Comparison of ENCODE assay signal across 7 cellular contexts in genomic region chr17:79796570-79797491, GRCh38.
DNase-seq lines count a peak whose midpoint lies in the region; ATAC-seq, FAIRE-seq and TF ChIP-seq lines count a peak whose summit lies in the region.

Gene CBX8, minus strand, starts transcription at chr17:79797077. Its CDS starts 79 bp downstream, at chr17:79796998.

- peak; percentile 99 for DNase-seq in GM18507 (ENCODE audit: extremely low spot score, insufficient read length, low read depth)
- DNase-seq in NCI-H2029 treated with DMSO at 0.1 percent for 48 hours (lab: John Stamatoyannopoulos, UW), result peak; percentile 99
- DNase-seq in T1000 (lab: John Stamatoyannopoulos, UW), result peak; percentile 99
- DNase-seq in astrocyte of the spinal cord (ENCODE audit: low read depth, low spot score), result peak; percentile 100
- DNase-seq in hypothalamus (lab: John Stamatoyannopoulos, UW), result peak; percentile 80 to 100 (median 99)
- DNase-seq in retina, result peak; percentile 99

- ATAC-seq in HG02981 (IDR thresholded peaks at IDR 0.05; ENCODE audit: unreplicated experiment), result peak; percentile 85

- H3K4me3 ChIP-seq in astrocyte of the spinal cord (ENCODE audit: low read depth, low read length), result peak within 1 kb of the TSS; percentile 72

- in situ Hi-C loops in astrocyte of the spinal cord (cut with HindIII; ENCODE audit: low sequenced_read_pairs), result loop anchor here (25.0 kb wide), 1 partner anchor 190 kb away; no protein-coding TSS in a partner anchor

- peak; percentile 99 for FAIRE-seq in GM18507 (lab: Jason Lieb, UNC)

- TF ChIP-seq CTCF in astrocyte of the spinal cord (IDR thresholded peaks at IDR 0.05; ENCODE audit: low read depth, low read length), result no peak

Comparison
In these comparisons a context has a peak if more than half of its experiments do, and no peak if none do; other contexts are left out.
1. Peak in every context shown above with its lines: DNase-seq, ATAC-seq and H3K4me3 ChIP-seq.